In the genomic region with DNA sequence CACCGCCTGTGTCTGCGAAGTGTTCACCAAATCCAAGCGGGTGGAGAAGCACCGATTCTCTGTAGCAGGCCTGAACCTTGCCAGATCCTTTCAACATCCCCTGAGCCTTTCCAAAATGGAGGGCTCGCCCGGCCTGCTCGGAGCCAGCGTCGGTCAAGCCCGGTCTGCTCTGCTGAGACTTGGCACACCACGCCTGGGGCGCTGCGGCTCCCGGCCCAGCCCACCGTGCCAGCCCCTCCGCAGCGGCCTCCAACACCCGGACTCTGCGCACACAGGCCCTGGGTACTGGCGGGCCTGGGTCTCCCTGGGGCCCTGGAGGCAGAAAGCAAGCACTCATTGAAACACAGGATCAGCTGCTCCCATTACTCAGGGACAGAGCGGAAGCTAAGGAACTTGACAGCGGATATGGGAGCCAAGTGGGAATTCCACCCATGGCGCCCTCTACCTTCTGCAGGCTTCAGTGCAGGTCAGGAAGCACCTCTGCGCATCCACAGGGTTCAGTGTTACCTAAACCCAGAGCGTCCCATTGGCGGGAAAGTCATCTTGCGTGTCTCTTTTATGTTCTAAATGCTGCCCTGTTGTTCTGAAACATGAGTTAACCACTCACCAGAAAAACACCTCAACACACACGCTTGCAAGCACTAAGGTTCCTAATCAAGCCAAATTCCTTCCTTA, we compare ENCODE assay signal across 12 cellular contexts.
DNase-seq lines count a peak whose midpoint lies in the region; ATAC-seq and TF ChIP-seq lines count a peak whose summit lies in the region.
"Had no signal": no experiment of that assay in that cellular context is flagged by ENCODE, and none has a peak within 500 bp of the region (broad histone marks: within the 10 kb centered on the region; RNA-seq: fewer than 3 reads in every experiment).

No MANE protein-coding gene starts in this region.

- H3K27ac ChIP-seq in foreskin keratinocyte = no peak overlapping the region
- peak overlapping the region; percentile 41 for H3K27ac ChIP-seq in skeletal muscle tissue (ENCODE audit: low read depth, low read length)
- H3K27ac ChIP-seq: vagina had no signal

- no peaks in the 10 kb centered on the region for H3K4me1 Mint-ChIP-seq in activated CD4-positive, alpha-beta T cell treated with anti-CD3 and anti-CD28 coated beads, Interleukin-2, amount 10 ng/mL, durations not matched to agents 7 days and 5 days

- H3K4me3 ChIP-seq in skeletal muscle tissue (ENCODE audit: low read length in 3 of 3) = peak overlapping the region in 1 of 3 donors; percentile 32
- H3K4me3 ChIP-seq: vagina had no signal

- no peaks in the 10 kb centered on the region for H3K9me3 ChIP-seq in skeletal muscle tissue (ENCODE audit: control insufficient read depth in 3 of 3, low read length in 3 of 3)
- H3K9me3 ChIP-seq: vagina had no signal

- no peaks in the 10 kb centered on the region for H3K9me3 Mint-ChIP-seq in activated CD4-positive, alpha-beta T cell treated with anti-CD3 and anti-CD28 coated beads, Interleukin-2, amount 10 ng/mL, durations not matched to agents 7 days and 5 days
- H3K9me3 Mint-ChIP-seq: activated B cell treated with CpG ODN at 0.5 μM for 24 hours had no signal

- no peaks in the 10 kb centered on the region for H3K27me3 ChIP-seq in foreskin keratinocyte
- peaks cover 0 to 2% (median 0%) of the 10 kb centered on the region in 3 donors for H3K27me3 ChIP-seq in skeletal muscle tissue (ENCODE audit: control insufficient read depth in 3 of 3, insufficient read depth in 3 of 3, low read length in 3 of 3)
- H3K27me3 ChIP-seq: vagina had no signal

- no peak overlapping the region for H3K27ac Mint-ChIP-seq in activated CD4-positive, alpha-beta T cell treated with anti-CD3 and anti-CD28 coated beads, Interleukin-2, amount 10 ng/mL, durations not matched to agents 7 days and 5 days
- H3K27ac Mint-ChIP-seq: activated B cell treated with CpG ODN at 0.5 μM for 24 hours, B cell had no signal

- POLR2A ChIA-PET in activated CD4-positive, alpha-beta T cell treated with anti-CD3 and anti-CD28 coated beads, Interleukin-2, amount 10 ng/mL, durations not matched to agents 7 days and 5 days (lab: Charles Lee) = no interaction called here

- H3K36me3 ChIP-seq in skeletal muscle tissue (ENCODE audit: control insufficient read depth in 3 of 3, insufficient read depth in 3 of 3, low read length in 3 of 3) = no peaks in the 10 kb centered on the region
- H3K36me3 ChIP-seq: vagina had no signal

- TF ChIP-seq CTCF in foreskin keratinocyte (conservative IDR thresholded peaks at IDR 0.05) = peak; percentile 53

- H3K4me3 Mint-ChIP-seq in activated CD4-positive, alpha-beta T cell treated with anti-CD3 and anti-CD28 coated beads, Interleukin-2, amount 10 ng/mL, durations not matched to agents 7 days and 5 days = no peak overlapping the region
- H3K4me3 Mint-ChIP-seq: activated B cell treated with CpG ODN at 0.5 μM for 24 hours, B cell had no signal

- CTCF ChIA-PET in activated CD4-positive, alpha-beta T cell treated with anti-CD3 and anti-CD28 coated beads, Interleukin-2, amount 10 ng/mL, durations not matched to agents 7 days and 5 days (lab: Charles Lee) = no interaction called here

- ATAC-seq in foreskin keratinocyte (peak; percentile 48), HG03442 (IDR thresholded peaks at IDR 0.05; ENCODE audit: unreplicated experiment) (no peak)

- no peaks in the 10 kb centered on the region for H3K27me3 Mint-ChIP-seq in activated CD4-positive, alpha-beta T cell treated with anti-CD3 and anti-CD28 coated beads, Interleukin-2, amount 10 ng/mL, durations not matched to agents 7 days and 5 days
- H3K27me3 Mint-ChIP-seq: activated B cell treated with CpG ODN at 0.5 μM for 24 hours, B cell had no signal

- H3K4me1 ChIP-seq in foreskin keratinocyte = no peaks in the 10 kb centered on the region
- H3K4me1 ChIP-seq in skeletal muscle tissue (ENCODE audit: control insufficient read depth in 3 of 3, insufficient read depth in 3 of 3, low read length in 3 of 3) = peaks cover 17 to 35% (median 25%) of the 10 kb centered on the region in 3 donors

- H3K36me3 Mint-ChIP-seq in activated CD4-positive, alpha-beta T cell treated with anti-CD3 and anti-CD28 coated beads, Interleukin-2, amount 10 ng/mL, durations not matched to agents 7 days and 5 days (ENCODE audit: low read depth) = no peaks in the 10 kb centered on the region

- peak; percentile 43 for DNase-seq in NCI-H748 (lab: John Stamatoyannopoulos, UW; ENCODE audit: unreplicated experiment)
- no peak for DNase-seq in NCI-H748 treated with DMSO at 0.1 percent for 48 hours (lab: John Stamatoyannopoulos, UW)
- peak; percentile 69 for DNase-seq in NCI-H69 (lab: John Stamatoyannopoulos, UW)
- DNase-seq in foreskin keratinocyte = no peak
- no peak for DNase-seq in activated CD4-positive, alpha-beta T cell treated with anti-CD3 and anti-CD28 coated beads, Interleukin-2, amount 10 ng/mL, durations not matched to agents 7 days and 5 days
- no peak for DNase-seq in NOMO-1 treated with DMSO at 0.1 percent for 48 hours (lab: John Stamatoyannopoulos, UW; ENCODE audit: unreplicated experiment)
- DNase-seq: activated B cell treated with CpG ODN at 0.5 μM for 24 hours, amygdala had no signal

- no peak overlapping the region for H3K9ac ChIP-seq in skeletal muscle tissue (ENCODE audit: low read depth in 1 of 3, low read length in 3 of 3)

Comparison
In these comparisons a context has a peak if more than half of its experiments do, and no peak if none do; other contexts are left out.
1. DNase-seq: peak in NCI-H748 (single experiment) and NCI-H69 (single experiment); none in NCI-H748 treated with DMSO at 0.1 percent for 48 hours (single experiment), foreskin keratinocyte (0 of 2), activated CD4-positive, alpha-beta T cell treated with anti-CD3 and anti-CD28 coated beads, Interleukin-2, amount 10 ng/mL, durations not matched to agents 7 days and 5 days (single experiment) and NOMO-1 treated with DMSO at 0.1 percent for 48 hours (single experiment).